Comparison of ENCODE assay signal across 1 cellular context in the genomic region with DNA sequence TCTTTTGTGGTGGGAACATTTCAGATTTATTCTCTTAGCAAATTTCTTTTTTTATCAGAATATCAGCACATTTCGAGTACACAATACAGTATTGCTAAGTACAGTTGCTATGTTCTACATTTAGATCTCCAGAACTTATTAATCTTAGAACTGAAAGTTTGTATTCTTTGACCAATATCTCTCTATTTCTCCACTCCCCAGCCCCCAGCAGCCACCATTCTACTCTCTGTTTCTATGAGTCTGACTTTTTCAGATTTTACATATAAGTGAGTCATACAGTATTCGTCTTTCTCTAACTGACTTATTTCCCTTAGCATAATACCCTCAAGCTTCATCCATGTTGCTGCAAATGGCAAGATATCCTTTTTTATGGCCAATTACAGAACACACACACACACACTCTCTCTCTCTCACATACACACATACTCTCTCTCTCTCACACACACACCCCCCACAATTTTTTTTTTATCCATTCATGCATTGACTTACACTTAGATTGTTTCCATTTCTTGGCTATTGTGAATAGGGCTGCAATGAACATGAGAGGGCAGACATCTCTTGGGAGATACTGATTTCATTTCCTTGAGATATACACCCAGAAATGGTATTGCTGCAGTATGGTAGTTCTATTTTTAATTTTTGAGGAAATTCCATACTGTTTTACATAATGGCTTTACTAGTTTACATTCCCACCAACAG.
TF ChIP-seq lines count a peak whose summit lies in the region.

No MANE protein-coding gene starts in this region.

TF ChIP-seq in GM12878, 131 proteins besides CTCF, POLR2A, EP300 and RAD21:
- TF ChIP-seq RUNX3 (IDR thresholded peaks at IDR 0.05; ENCODE audit: low read length), result peak; percentile 57
- no peak for TF ChIP-seq ZBED1 (IDR thresholded peaks at IDR 0.05; ENCODE audit: borderline replicate concordance)
- TF ChIP-seq MEF2A (IDR thresholded peaks at IDR 0.05; ENCODE audit: insufficient read depth, low read depth, low read length), result peak; percentile 58; the same call in 1 of the 2 replicates
- no peak for TF ChIP-seq FOXK2 (IDR thresholded peaks at IDR 0.05)
- TF ChIP-seq, protein P1, sequence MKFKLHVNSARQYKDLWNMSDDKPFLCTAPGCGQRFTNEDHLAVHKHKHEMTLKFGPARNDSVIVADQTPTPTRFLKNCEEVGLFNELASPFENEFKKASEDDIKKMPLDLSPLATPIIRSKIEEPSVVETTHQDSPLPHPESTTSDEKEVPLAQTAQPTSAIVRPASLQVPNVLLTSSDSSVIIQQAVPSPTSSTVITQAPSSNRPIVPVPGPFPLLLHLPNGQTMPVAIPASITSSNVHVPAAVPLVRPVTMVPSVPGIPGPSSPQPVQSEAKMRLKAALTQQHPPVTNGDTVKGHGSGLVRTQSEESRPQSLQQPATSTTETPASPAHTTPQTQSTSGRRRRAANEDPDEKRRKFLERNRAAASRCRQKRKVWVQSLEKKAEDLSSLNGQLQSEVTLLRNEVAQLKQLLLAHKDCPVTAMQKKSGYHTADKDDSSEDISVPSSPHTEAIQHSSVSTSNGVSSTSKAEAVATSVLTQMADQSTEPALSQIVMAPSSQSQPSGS (IDR thresholded peaks at IDR 0.05; ENCODE audit: low read length), result peak; percentile 34; the same call in 1 of the 2 replicates
- TF ChIP-seq, protein P2, sequence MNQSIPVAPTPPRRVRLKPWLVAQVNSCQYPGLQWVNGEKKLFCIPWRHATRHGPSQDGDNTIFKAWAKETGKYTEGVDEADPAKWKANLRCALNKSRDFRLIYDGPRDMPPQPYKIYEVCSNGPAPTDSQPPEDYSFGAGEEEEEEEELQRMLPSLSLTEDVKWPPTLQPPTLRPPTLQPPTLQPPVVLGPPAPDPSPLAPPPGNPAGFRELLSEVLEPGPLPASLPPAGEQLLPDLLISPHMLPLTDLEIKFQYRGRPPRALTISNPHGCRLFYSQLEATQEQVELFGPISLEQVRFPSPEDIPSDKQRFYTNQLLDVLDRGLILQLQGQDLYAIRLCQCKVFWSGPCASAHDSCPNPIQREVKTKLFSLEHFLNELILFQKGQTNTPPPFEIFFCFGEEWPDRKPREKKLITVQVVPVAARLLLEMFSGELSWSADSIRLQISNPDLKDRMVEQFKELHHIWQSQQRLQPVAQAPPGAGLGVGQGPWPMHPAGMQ (IDR thresholded peaks at IDR 0.05; ENCODE audit: borderline replicate concordance), result no peak
- TF ChIP-seq CHD4 (IDR thresholded peaks at IDR 0.05), result no peak
- 0 out of 2 replicates have a peak, but pooled peaks have one; percentile 16 for TF ChIP-seq GABPA (IDR thresholded peaks at IDR 0.05; ENCODE audit: low read depth)
- TF ChIP-seq PML (IDR thresholded peaks at IDR 0.05; ENCODE audit: low read length), result no peak
- no peak for TF ChIP-seq FOXM1 (IDR thresholded peaks at IDR 0.05; ENCODE audit: low read depth, low read length)
- TF ChIP-seq, protein P3, sequence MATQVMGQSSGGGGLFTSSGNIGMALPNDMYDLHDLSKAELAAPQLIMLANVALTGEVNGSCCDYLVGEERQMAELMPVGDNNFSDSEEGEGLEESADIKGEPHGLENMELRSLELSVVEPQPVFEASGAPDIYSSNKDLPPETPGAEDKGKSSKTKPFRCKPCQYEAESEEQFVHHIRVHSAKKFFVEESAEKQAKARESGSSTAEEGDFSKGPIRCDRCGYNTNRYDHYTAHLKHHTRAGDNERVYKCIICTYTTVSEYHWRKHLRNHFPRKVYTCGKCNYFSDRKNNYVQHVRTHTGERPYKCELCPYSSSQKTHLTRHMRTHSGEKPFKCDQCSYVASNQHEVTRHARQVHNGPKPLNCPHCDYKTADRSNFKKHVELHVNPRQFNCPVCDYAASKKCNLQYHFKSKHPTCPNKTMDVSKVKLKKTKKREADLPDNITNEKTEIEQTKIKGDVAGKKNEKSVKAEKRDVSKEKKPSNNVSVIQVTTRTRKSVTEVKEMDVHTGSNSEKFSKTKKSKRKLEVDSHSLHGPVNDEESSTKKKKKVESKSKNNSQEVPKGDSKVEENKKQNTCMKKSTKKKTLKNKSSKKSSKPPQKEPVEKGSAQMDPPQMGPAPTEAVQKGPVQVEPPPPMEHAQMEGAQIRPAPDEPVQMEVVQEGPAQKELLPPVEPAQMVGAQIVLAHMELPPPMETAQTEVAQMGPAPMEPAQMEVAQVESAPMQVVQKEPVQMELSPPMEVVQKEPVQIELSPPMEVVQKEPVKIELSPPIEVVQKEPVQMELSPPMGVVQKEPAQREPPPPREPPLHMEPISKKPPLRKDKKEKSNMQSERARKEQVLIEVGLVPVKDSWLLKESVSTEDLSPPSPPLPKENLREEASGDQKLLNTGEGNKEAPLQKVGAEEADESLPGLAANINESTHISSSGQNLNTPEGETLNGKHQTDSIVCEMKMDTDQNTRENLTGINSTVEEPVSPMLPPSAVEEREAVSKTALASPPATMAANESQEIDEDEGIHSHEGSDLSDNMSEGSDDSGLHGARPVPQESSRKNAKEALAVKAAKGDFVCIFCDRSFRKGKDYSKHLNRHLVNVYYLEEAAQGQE (IDR thresholded peaks at IDR 0.05; ENCODE audit: low read depth, low read length), result no peak
- TF ChIP-seq, protein P4, sequence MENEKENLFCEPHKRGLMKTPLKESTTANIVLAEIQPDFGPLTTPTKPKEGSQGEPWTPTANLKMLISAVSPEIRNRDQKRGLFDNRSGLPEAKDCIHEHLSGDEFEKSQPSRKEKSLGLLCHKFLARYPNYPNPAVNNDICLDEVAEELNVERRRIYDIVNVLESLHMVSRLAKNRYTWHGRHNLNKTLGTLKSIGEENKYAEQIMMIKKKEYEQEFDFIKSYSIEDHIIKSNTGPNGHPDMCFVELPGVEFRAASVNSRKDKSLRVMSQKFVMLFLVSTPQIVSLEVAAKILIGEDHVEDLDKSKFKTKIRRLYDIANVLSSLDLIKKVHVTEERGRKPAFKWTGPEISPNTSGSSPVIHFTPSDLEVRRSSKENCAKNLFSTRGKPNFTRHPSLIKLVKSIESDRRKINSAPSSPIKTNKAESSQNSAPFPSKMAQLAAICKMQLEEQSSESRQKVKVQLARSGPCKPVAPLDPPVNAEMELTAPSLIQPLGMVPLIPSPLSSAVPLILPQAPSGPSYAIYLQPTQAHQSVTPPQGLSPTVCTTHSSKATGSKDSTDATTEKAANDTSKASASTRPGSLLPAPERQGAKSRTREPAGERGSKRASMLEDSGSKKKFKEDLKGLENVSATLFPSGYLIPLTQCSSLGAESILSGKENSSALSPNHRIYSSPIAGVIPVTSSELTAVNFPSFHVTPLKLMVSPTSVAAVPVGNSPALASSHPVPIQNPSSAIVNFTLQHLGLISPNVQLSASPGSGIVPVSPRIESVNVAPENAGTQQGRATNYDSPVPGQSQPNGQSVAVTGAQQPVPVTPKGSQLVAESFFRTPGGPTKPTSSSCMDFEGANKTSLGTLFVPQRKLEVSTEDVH (IDR thresholded peaks at IDR 0.05; ENCODE audit: low read depth, partially characterized antibody), result no peak
- TF ChIP-seq NFYA (IDR thresholded peaks at IDR 0.05; ENCODE audit: borderline replicate concordance, low read depth, low read length), result no peak
- peak; percentile 63 for TF ChIP-seq JUNB (IDR thresholded peaks at IDR 0.05)
- peak; percentile 31; the same call in 1 of the 2 replicates for TF ChIP-seq NFIC (IDR thresholded peaks at IDR 0.05; ENCODE audit: low read depth, low read length)
- TF ChIP-seq, protein P5, sequence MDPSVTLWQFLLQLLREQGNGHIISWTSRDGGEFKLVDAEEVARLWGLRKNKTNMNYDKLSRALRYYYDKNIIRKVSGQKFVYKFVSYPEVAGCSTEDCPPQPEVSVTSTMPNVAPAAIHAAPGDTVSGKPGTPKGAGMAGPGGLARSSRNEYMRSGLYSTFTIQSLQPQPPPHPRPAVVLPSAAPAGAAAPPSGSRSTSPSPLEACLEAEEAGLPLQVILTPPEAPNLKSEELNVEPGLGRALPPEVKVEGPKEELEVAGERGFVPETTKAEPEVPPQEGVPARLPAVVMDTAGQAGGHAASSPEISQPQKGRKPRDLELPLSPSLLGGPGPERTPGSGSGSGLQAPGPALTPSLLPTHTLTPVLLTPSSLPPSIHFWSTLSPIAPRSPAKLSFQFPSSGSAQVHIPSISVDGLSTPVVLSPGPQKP (IDR thresholded peaks at IDR 0.05; ENCODE audit: low read depth, low read length), result no peak
- TF ChIP-seq JUND (IDR thresholded peaks at IDR 0.05; ENCODE audit: low read depth, low read length), result no peak
- TF ChIP-seq YBX1 (IDR thresholded peaks at IDR 0.05), result no peak
- no peak for TF ChIP-seq SREBF2 (IDR thresholded peaks at IDR 0.05; ENCODE audit: low read length)
- TF ChIP-seq IKZF1 (conservative IDR thresholded peaks at IDR 0.05), result no peak
- no peak for TF ChIP-seq MTA3 (IDR thresholded peaks at IDR 0.05; ENCODE audit: borderline replicate concordance, low read length)
